ENCODE assay signal across 15 cellular contexts in the genomic region with DNA sequence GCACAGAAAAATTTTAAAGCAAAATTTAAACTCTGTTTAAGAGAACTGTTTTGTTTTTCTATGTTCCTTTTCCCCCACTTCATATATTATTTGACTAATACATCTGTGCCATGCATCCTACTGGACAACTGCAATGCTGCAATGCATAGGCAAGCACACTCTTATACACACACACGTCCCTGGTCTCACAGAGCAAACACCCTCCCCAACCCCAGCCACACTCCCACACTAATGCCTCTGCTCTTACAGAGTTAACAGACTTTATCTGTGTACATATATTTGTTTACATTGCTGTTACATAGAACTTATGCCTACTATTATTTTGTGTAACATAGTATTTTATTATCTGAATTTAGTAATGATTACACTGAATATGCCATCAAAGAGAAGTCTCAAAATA. TPM values are rescaled to one million over a fixed set of nuclear protein-coding genes. Genes with fewer than 3 reads are reported as not detected.
DNase-seq lines count a peak whose midpoint lies in the region; ATAC-seq and TF ChIP-seq lines count a peak whose summit lies in the region.
"Had no signal": no experiment of that assay in that cellular context is flagged by ENCODE, and none has a peak within 500 bp of the region (broad histone marks: within the 10 kb centered on the region; RNA-seq: fewer than 3 reads in every experiment).

No MANE protein-coding gene starts in this region.

- H2BK5ac ChIP-seq in mesenchymal stem cell (ENCODE audit: low read depth, low read length, poor library complexity, severe bottlenecking) = no peak overlapping the region

- H4K20me1 ChIP-seq in BLaER1 treated with 17β-estradiol and CSF1 and Interleukin-3, amounts not matched to agents 10 nM and 100 nM = no peaks in the 10 kb centered on the region
- H4K20me1 ChIP-seq in PC-3 (ENCODE audit: low read length) (no peaks in the 10 kb centered on the region), hepatocyte (ENCODE audit: insufficient read depth, poor library complexity, severe bottlenecking) (no peaks in the 10 kb centered on the region)

- H3K4me3 ChIP-seq in BLaER1 treated with 17β-estradiol and CSF1 and Interleukin-3, amounts not matched to agents 10 nM and 100 nM = no peak overlapping the region
- H3K4me3 ChIP-seq in PC-3 (ENCODE audit: low read length) (no peak overlapping the region), mesenchymal stem cell (ENCODE audit: insufficient read depth in 1 of 2, low read depth in 1 of 2, low read length in 2 of 2) (no peak overlapping the region), prostate gland (no peak overlapping the region), breast epithelium (no peak overlapping the region), hepatocyte (no peak overlapping the region)
- H3K4me3 ChIP-seq: MG63 had no signal

- H4K91ac ChIP-seq in mesenchymal stem cell (ENCODE audit: low read length) = no peak overlapping the region

- intact Hi-C loops in PC-3 (cut with micrococcal nuclease) (no loop called here), prostate gland (cut with DNase I) (no loop called here), breast epithelium (cut with DNase I; ENCODE audit: low total_unique reads) (no loop called here)

- TF ChIP-seq POLR2A in prostate gland (IDR thresholded peaks at IDR 0.05) (no peak), breast epithelium (IDR thresholded peaks at IDR 0.05) (no peak)

- H3K27ac ChIP-seq in BLaER1 treated with 17β-estradiol and CSF1 and Interleukin-3, amounts not matched to agents 10 nM and 100 nM = peak overlapping the region in 3 of 11 experiments; percentile 38 to 53 (median 46); a peak in 6 of 22 replicates
- H3K27ac ChIP-seq in PC-3 (ENCODE audit: low read length) (no peak overlapping the region), mesenchymal stem cell (ENCODE audit: low read length, poor library complexity, severe bottlenecking) (no peak overlapping the region), prostate gland (no peak overlapping the region), breast epithelium (no peak overlapping the region), hepatocyte (no peak overlapping the region)

- H3K27me3 ChIP-seq in BLaER1 treated with 17β-estradiol and CSF1 and Interleukin-3, amounts not matched to agents 10 nM and 100 nM = no peaks in the 10 kb centered on the region
- no peaks in the 10 kb centered on the region for H3K27me3 ChIP-seq in PC-3 (ENCODE audit: low read length)
- no peaks in the 10 kb centered on the region for H3K27me3 ChIP-seq in mesenchymal stem cell (ENCODE audit: control insufficient read depth in 1 of 2, insufficient read depth in 1 of 2, low read length in 2 of 2)
- no peaks in the 10 kb centered on the region for H3K27me3 ChIP-seq in prostate gland (replicated peaks; ENCODE audit: insufficient read depth)
- no peaks in the 10 kb centered on the region for H3K27me3 ChIP-seq in breast epithelium
- no peaks in the 10 kb centered on the region for H3K27me3 ChIP-seq in hepatocyte
- H3K27me3 ChIP-seq: MG63 had no signal

- peaks cover 5% of the 10 kb centered on the region for H3F3A ChIP-seq in PC-3 (ENCODE audit: low read length, unreplicated experiment)

- no peak overlapping the region for H3K23ac ChIP-seq in mesenchymal stem cell (ENCODE audit: low read length in 2 of 2)

- POLR2A ChIA-PET in PC-3 (lab: Charles Lee; ENCODE audit: unreplicated experiment) = no interaction called here

- DNase-seq in DMS53 treated with DMSO at 0.1 percent for 48 hours (lab: John Stamatoyannopoulos, UW; ENCODE audit: unreplicated experiment) (peak; percentile 78), PC-3 (no peak), mesenchymal stem cell (peak; percentile 13), prostate gland (ENCODE audit: low spot score) (no peak), breast epithelium (ENCODE audit: low spot score in 2 of 2) (no peak), hepatocyte (ENCODE audit: low spot score) (no peak)
- DNase-seq: CD4-positive, alpha-beta T cell; GOT3; MG63; NCI-H1105 treated with DMSO at 0.1 percent for 48 hours; NCI-H187; NCI-H446; NCI-H774; SHP77 treated with DMSO at 0.1 percent for 48 hours had no signal

- H2AK5ac ChIP-seq in mesenchymal stem cell (ENCODE audit: low read length, severe bottlenecking) = no peak overlapping the region

- TF ChIP-seq CTCF in PC-3 (conservative IDR thresholded peaks at IDR 0.05; ENCODE audit: low read depth, low read length) (no peak), prostate gland (IDR thresholded peaks at IDR 0.05) (no peak), breast epithelium (IDR thresholded peaks at IDR 0.05) (no peak), hepatocyte (IDR thresholded peaks at IDR 0.05; ENCODE audit: poor library complexity) (no peak)

- peaks cover 0 to 6% (median 0%) of the 10 kb centered on the region in 11 experiments; a peak in 1 of 22 replicates for H3K9me3 ChIP-seq in BLaER1 treated with 17β-estradiol and CSF1 and Interleukin-3, amounts not matched to agents 10 nM and 100 nM (replicated peaks in 1 of 11)
- H3K9me3 ChIP-seq in PC-3 (ENCODE audit: low read length) (no peaks in the 10 kb centered on the region), mesenchymal stem cell (ENCODE audit: control insufficient read depth, low read length) (no peaks in the 10 kb centered on the region), prostate gland (no peaks in the 10 kb centered on the region), breast epithelium (no peaks in the 10 kb centered on the region), hepatocyte (ENCODE audit: low read depth) (no peaks in the 10 kb centered on the region)
- H3K9me3 ChIP-seq: MG63 had no signal

- H3K4ac ChIP-seq in mesenchymal stem cell (ENCODE audit: low read depth in 1 of 2, low read length in 2 of 2) = no peak overlapping the region

- no peak overlapping the region for H2BK15ac ChIP-seq in mesenchymal stem cell (ENCODE audit: low read depth, poor library complexity, severe bottlenecking)

- no peak overlapping the region for H2BK12ac ChIP-seq in mesenchymal stem cell (ENCODE audit: low read length in 2 of 2)

- WGBS in mesenchymal stem cell = 50% methylated on average over 1 of the region's 1 CpG
- WGBS in prostate gland = 49% methylated on average over 1 of the region's 1 CpG
- WGBS in hepatocyte (ENCODE audit: low lambda C conversion rate, missing lambda C conversion rate) = 35% methylated on average over 1 of the region's 1 CpG

- H3K14ac ChIP-seq in mesenchymal stem cell (ENCODE audit: low read length in 2 of 2) = no peak overlapping the region

- H3K79me2 ChIP-seq in PC-3 (ENCODE audit: low read length) (no peaks in the 10 kb centered on the region), hepatocyte (no peaks in the 10 kb centered on the region)

- no peak overlapping the region for H3K9ac ChIP-seq in BLaER1 treated with 17β-estradiol and CSF1 and Interleukin-3, amounts not matched to agents 10 nM and 100 nM
- H3K9ac ChIP-seq in PC-3 (ENCODE audit: low read length) = no peak overlapping the region
- H3K9ac ChIP-seq in mesenchymal stem cell (ENCODE audit: low read length) = no peak overlapping the region

- H3K9me2 ChIP-seq in PC-3 (replicated peaks; ENCODE audit: low read length) (no peaks in the 10 kb centered on the region), hepatocyte (replicated peaks; ENCODE audit: insufficient read depth) (no peaks in the 10 kb centered on the region)

- H3K4me1 ChIP-seq in BLaER1 treated with 17β-estradiol and CSF1 and Interleukin-3, amounts not matched to agents 10 nM and 100 nM = peaks cover 0 to 45% (median 16%) of the 10 kb centered on the region in 10 experiments; a peak in 17 of 20 replicates
- H3K4me1 ChIP-seq in PC-3 (ENCODE audit: insufficient read depth, low read length) (peaks cover 24% of the 10 kb centered on the region), mesenchymal stem cell (ENCODE audit: control insufficient read depth, insufficient read depth, low read depth, low read length) (peaks cover 3% of the 10 kb centered on the region), prostate gland (replicated peaks) (no peaks in the 10 kb centered on the region), breast epithelium (no peaks in the 10 kb centered on the region), hepatocyte (ENCODE audit: insufficient read depth) (no peaks in the 10 kb centered on the region)

- H3K36me3 ChIP-seq in BLaER1 treated with 17β-estradiol and CSF1 and Interleukin-3, amounts not matched to agents 10 nM and 100 nM = no peaks in the 10 kb centered on the region
- H3K36me3 ChIP-seq in PC-3 (ENCODE audit: low read depth, low read length) (no peaks in the 10 kb centered on the region), mesenchymal stem cell (ENCODE audit: control insufficient read depth in 1 of 2, insufficient read depth in 2 of 2, low read depth in 1 of 2, low read length in 2 of 2) (no peaks in the 10 kb centered on the region), prostate gland (no peaks in the 10 kb centered on the region), breast epithelium (no peaks in the 10 kb centered on the region), hepatocyte (replicated peaks; ENCODE audit: insufficient read depth, low read depth) (no peaks in the 10 kb centered on the region)
- H3K36me3 ChIP-seq: MG63 had no signal

- CTCF ChIA-PET in PC-3 (lab: Charles Lee) = no interaction called here

- H3K79me1 ChIP-seq in mesenchymal stem cell (replicated peaks; ENCODE audit: low read length, poor library complexity, severe bottlenecking) = no peaks in the 10 kb centered on the region

- no peak overlapping the region for H2AFZ ChIP-seq in PC-3 (ENCODE audit: low read length)
- H2AFZ ChIP-seq in mesenchymal stem cell (ENCODE audit: low read depth, low read length) = no peak overlapping the region
- H2AFZ ChIP-seq in hepatocyte = no peak overlapping the region

- BruUV-seq in PC-3 (replicated peaks; lab: Mats Ljungman, UMichigan) = no TSS peak

- peak; percentile 37 for ATAC-seq in PC-3

- peak overlapping the region in 1 of 2 experiments; percentile 37 for H3K18ac ChIP-seq in mesenchymal stem cell (ENCODE audit: low read depth in 1 of 2, low read length in 2 of 2)

- peak overlapping the region in 8 of 11 experiments; percentile 38 to 82 (median 62); a peak in 13 of 22 replicates for H3K4me2 ChIP-seq in BLaER1 treated with 17β-estradiol and CSF1 and Interleukin-3, amounts not matched to agents 10 nM and 100 nM
- no peak overlapping the region for H3K4me2 ChIP-seq in PC-3 (ENCODE audit: low read length)
- no peak overlapping the region for H3K4me2 ChIP-seq in mesenchymal stem cell (ENCODE audit: low read length, poor library complexity, severe bottlenecking)
- no peak overlapping the region for H3K4me2 ChIP-seq in hepatocyte

- H2BK120ac ChIP-seq in mesenchymal stem cell (ENCODE audit: low read depth, low read length) = no peak overlapping the region

- H4K8ac ChIP-seq in mesenchymal stem cell (ENCODE audit: low read length) = no peak overlapping the region

RNA-seq across cellular contexts. Expression of a gene that starts 25.5 kb away (rescaled TPM):
- 200 and 240 TPM in 2 replicates for total RNA-seq in PC-3 (2014; rRNA removed)
- polyA plus RNA-seq in mesenchymal stem cell (2013, experiment 1 of 2) = 491 TPM
- 516 TPM for polyA plus RNA-seq in mesenchymal stem cell (2013, experiment 2 of 2)
- 10 to 100 TPM; 19.4 to 65.5 TPM for total RNA-seq in prostate gland
- 100 to 1,000 TPM in 1 of 3 donors, 10 to 100 TPM in 2; 56.0 to 103 (median 64.1) TPM for total RNA-seq in breast epithelium
- 178 and 198 TPM in 2 replicates for total RNA-seq in hepatocyte
- 166 and 187 TPM in 2 replicates for polyA plus RNA-seq in hepatocyte

Comparison
In these comparisons a context has a peak if more than half of its experiments do, and no peak if none do; other contexts are left out.
1. H3K4me2 ChIP-seq: peak in BLaER1 treated with 17β-estradiol and CSF1 and Interleukin-3, amounts not matched to agents 10 nM and 100 nM (8 of 11); none in PC-3 (single experiment), mesenchymal stem cell (single experiment) and hepatocyte (single experiment).
2. DNase-seq: peak in DMS53 treated with DMSO at 0.1 percent for 48 hours (single experiment) and mesenchymal stem cell (single experiment); none in PC-3 (single experiment), prostate gland (single experiment), breast epithelium (0 of 2) and hepatocyte (single experiment).